In genomic region chr1:9233241-9233941, GRCh38 we compare ENCODE assay signal across 8 cellular contexts. TPM values are rescaled to one million over a fixed set of nuclear protein-coding genes. Genes with fewer than 3 reads are reported as not detected.
DNase-seq lines count a peak whose midpoint lies in the region; ATAC-seq and TF ChIP-seq lines count a peak whose summit lies in the region.

No MANE protein-coding gene starts in this region.

- H3K27me3 ChIP-seq in thymus (ENCODE audit: control insufficient read depth, insufficient read depth): no peaks in the 10 kb centered on the region

- no peak overlapping the region for H3K4me3 ChIP-seq in thymus (ENCODE audit: low read length)

- no peak for TF ChIP-seq CTCF in chondrocyte (IDR thresholded peaks at IDR 0.05)

- H3K4me3 Mint-ChIP-seq in chondrocyte (ENCODE audit: unreplicated experiment) (peak overlapping the region; percentile 2), memory B cell (peak overlapping the region; percentile 47)
- H3K4me3 Mint-ChIP-seq in stimulated activated naive CD8-positive, alpha-beta T cell treated with anti-CD3 and anti-CD28 coated beads, Interleukin-15, amount 100 ng/mL, for 72 hours: no peak overlapping the region

- no peaks in the 10 kb centered on the region for H3K27me3 Mint-ChIP-seq in chondrocyte (ENCODE audit: low read depth)
- peaks cover 3% of the 10 kb centered on the region for H3K27me3 Mint-ChIP-seq in memory B cell
- H3K27me3 Mint-ChIP-seq in stimulated activated naive CD8-positive, alpha-beta T cell treated with anti-CD3 and anti-CD28 coated beads, Interleukin-15, amount 100 ng/mL, for 72 hours: no peaks in the 10 kb centered on the region

- H3K9me3 ChIP-seq in thymus (ENCODE audit: control insufficient read depth): no peaks in the 10 kb centered on the region

- H3K9me3 Mint-ChIP-seq in chondrocyte (ENCODE audit: low read depth): no peaks in the 10 kb centered on the region
- H3K9me3 Mint-ChIP-seq in memory B cell: no peaks in the 10 kb centered on the region
- H3K9me3 Mint-ChIP-seq in stimulated activated naive CD8-positive, alpha-beta T cell treated with anti-CD3 and anti-CD28 coated beads, Interleukin-15, amount 100 ng/mL, for 72 hours: no peaks in the 10 kb centered on the region

- no peaks in the 10 kb centered on the region for H3K36me3 ChIP-seq in thymus (ENCODE audit: control insufficient read depth, insufficient read depth)

- H3K4me1 ChIP-seq in thymus (ENCODE audit: control insufficient read depth, insufficient read depth, low read length): peaks cover 12% of the 10 kb centered on the region

- ATAC-seq in memory B cell (ENCODE audit: low read depth): no peak
- ATAC-seq in stimulated activated naive CD8-positive, alpha-beta T cell treated with anti-CD3 and anti-CD28 coated beads, Interleukin-15, amount 100 ng/mL, for 72 hours: no peak

- DNase-seq in SIG-M5 treated with dmso at 0.1 percent for 504 hours (lab: John Stamatoyannopoulos, UW; ENCODE audit: unreplicated experiment) (peak; percentile 31), SIG-M5 (lab: John Stamatoyannopoulos, UW) (no peak), chondrocyte (ENCODE audit: low spot score) (no peak), memory B cell (ENCODE audit: low spot score in 2 of 2) (no peak), SW480 (ENCODE audit: low spot score) (no peak), H4 (ENCODE audit: low spot score) (no peak)
- no peak for DNase-seq in stimulated activated naive CD8-positive, alpha-beta T cell treated with anti-CD3 and anti-CD28 coated beads, Interleukin-15, amount 100 ng/mL, for 72 hours

- H3K4me1 Mint-ChIP-seq in chondrocyte (ENCODE audit: low read depth): peaks cover 38% of the 10 kb centered on the region
- H3K4me1 Mint-ChIP-seq in memory B cell: peaks cover 15% of the 10 kb centered on the region
- peaks cover 38% of the 10 kb centered on the region for H3K4me1 Mint-ChIP-seq in stimulated activated naive CD8-positive, alpha-beta T cell treated with anti-CD3 and anti-CD28 coated beads, Interleukin-15, amount 100 ng/mL, for 72 hours

- H3K27ac ChIP-seq in thymus (ENCODE audit: low read depth): peak overlapping the region; percentile 53

- H3K27ac Mint-ChIP-seq in chondrocyte (ENCODE audit: unreplicated experiment) (no peak overlapping the region), memory B cell (no peak overlapping the region)
- H3K27ac Mint-ChIP-seq in stimulated activated naive CD8-positive, alpha-beta T cell treated with anti-CD3 and anti-CD28 coated beads, Interleukin-15, amount 100 ng/mL, for 72 hours: peak overlapping the region in 1 of 2 donors; percentile 77

- WGBS in thymus: 92% methylated on average over 20 of the region's 20 CpGs

- H3K36me3 Mint-ChIP-seq in chondrocyte (ENCODE audit: low read depth): no peaks in the 10 kb centered on the region
- peaks cover 4% of the 10 kb centered on the region for H3K36me3 Mint-ChIP-seq in memory B cell

RNA-seq across cellular contexts. Expression of gene H6PD, which starts 1.2 kb away (rescaled TPM):
- total RNA-seq in chondrocyte: 37.0 to 41.4 TPM (median 38.9 TPM) in 3 replicates
- polyA plus RNA-seq in thymus: 18.6 TPM
- 10.0 and 10.3 TPM in 2 replicates for total RNA-seq in H4 (2014; rRNA removed; shearing (Covaris generic))

RNA-seq across cellular contexts. Expression of gene SPSB1, which starts 59.3 kb away (rescaled TPM):
- total RNA-seq in chondrocyte: 164 to 184 TPM (median 173 TPM) in 3 replicates
- 12.9 TPM for polyA plus RNA-seq in thymus
- total RNA-seq in H4 (2014; rRNA removed; shearing (Covaris generic)): 10.6 and 12.2 TPM in 2 replicates

Comparison
In these comparisons a context has a peak if more than half of its experiments do, and no peak if none do; other contexts are left out.
1. H3K4me3 Mint-ChIP-seq: peak in chondrocyte (single experiment) and memory B cell (single experiment); none in stimulated activated naive CD8-positive, alpha-beta T cell treated with anti-CD3 and anti-CD28 coated beads, Interleukin-15, amount 100 ng/mL, for 72 hours (0 of 2).
2. RNA of gene SPSB1, which starts 59.3 kb away (total RNA-seq): 164 to 184 TPM in chondrocyte; 10.6 to 12.2 TPM in H4; every median in the first group is over 10 times any median in the second.